ENCODE assay signal across 8 cellular contexts in the genomic region with DNA sequence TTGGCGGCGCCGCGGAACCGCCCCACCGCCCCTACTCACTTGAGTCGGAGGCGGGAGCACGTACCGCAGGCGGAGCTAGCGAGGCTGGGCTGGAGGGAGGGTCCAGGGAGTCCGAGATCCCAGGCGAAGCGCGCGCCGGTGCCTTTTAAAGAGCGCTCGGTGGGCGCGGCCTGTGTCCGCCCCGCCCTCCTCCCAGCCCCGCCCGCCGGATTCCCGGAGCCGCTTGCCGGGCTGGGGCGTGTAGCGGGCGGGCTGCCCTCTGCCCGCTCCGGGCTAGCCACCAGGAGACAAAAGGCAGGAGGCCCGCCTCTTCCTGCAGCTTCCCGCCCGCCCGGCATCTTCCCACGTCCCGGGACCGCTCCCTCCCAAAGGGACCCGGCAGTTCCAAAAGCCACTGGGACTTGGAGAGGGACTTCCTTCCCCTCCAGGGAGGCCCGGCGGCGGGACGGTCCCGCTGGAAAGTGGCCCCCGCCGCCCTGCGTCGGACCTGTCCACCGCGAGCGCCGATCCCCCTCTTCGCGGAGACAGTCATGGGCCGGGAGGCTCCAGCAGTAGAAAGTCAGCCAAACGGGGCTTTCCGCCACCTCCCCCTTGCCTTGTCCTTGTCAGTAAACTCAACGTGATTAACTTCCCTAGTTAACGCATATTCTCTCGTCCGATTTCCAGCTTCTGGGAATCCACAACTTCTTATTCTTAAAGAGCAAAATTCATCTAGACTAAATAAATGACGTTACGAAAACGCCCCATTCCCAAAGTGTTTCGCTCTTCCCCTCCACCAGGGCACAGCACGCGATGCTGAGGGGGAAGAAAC. TPM values are rescaled to one million over a fixed set of nuclear protein-coding genes. Genes with fewer than 3 reads are reported as not detected.
DNase-seq lines count a peak whose midpoint lies in the region; ATAC-seq, FAIRE-seq and TF ChIP-seq lines count a peak whose summit lies in the region.

A gene (minus strand): TSS at position 121 of the 811 bp plus-strand sequence. CDS start 12,759 bp downstream, outside the sequence.

- H3K36me3 ChIP-seq in RWPE2 (ENCODE audit: low read depth) (no peaks in the 10 kb centered on the region), neural progenitor cell (no peaks in the 10 kb centered on the region)

- H3K4me3 ChIP-seq in RWPE2 (ENCODE audit: severe bottlenecking) (peak within 1 kb of the TSS; percentile 76), neural progenitor cell (peak within 1 kb of the TSS; percentile 71)

- no peaks in the 10 kb centered on the region for H3K27me3 ChIP-seq in RWPE2 (ENCODE audit: insufficient read depth, poor library complexity, severe bottlenecking)
- no peaks in the 10 kb centered on the region for H3K27me3 ChIP-seq in neural progenitor cell

- peak; percentile 91 for DNase-seq in EH (ENCODE audit: low read depth)
- peak; percentile 53 to 61 for DNase-seq in Kasumi-1 (lab: John Stamatoyannopoulos, UW)
- DNase-seq in RWPE2 (ENCODE audit: low spot score), result peak; percentile 84
- DNase-seq in activated naive CD4-positive, alpha-beta T cell treated with Interleukin-2 at 50 U/mL for 16 hours, result peak; percentile 63
- DNase-seq in frontal cortex (ENCODE audit: low spot score in 2 of 2), result peak; percentile 87 to 93
- DNase-seq in neural progenitor cell (ENCODE audit: low spot score), result peak; percentile 98
- DNase-seq in substantia nigra (lab: John Stamatoyannopoulos, UW), result peak in 45 of 49 donors; percentile 15 to 95 (median 55)

- H3K9me3 Mint-ChIP-seq in neural progenitor cell, result peaks cover 3% of the 10 kb centered on the region

- H3F3A ChIP-seq in neural progenitor cell (ENCODE audit: low read depth), result peaks cover 14% of the 10 kb centered on the region

- ATAC-seq in GM21825 (IDR thresholded peaks at IDR 0.05; ENCODE audit: unreplicated experiment), result peak; percentile 90
- peak; percentile 83 for ATAC-seq in RWPE2 (ENCODE audit: low read depth)

- H3K27ac ChIP-seq in RWPE2 (ENCODE audit: poor library complexity, severe bottlenecking), result peak within 1 kb of the TSS; percentile 36
- peak within 1 kb of the TSS; percentile 92 for H3K27ac ChIP-seq in neural progenitor cell
- H3K27ac ChIP-seq in substantia nigra (ENCODE audit: low read depth, low read length, poor library complexity, severe bottlenecking), result peak within 1 kb of the TSS; percentile 15

- TF ChIP-seq CTCF in RWPE2 (IDR thresholded peaks at IDR 0.05; ENCODE audit: poor library complexity, severe bottlenecking) (no peak), neural progenitor cell (IDR thresholded peaks at IDR 0.05) (peak; percentile 41)

- H3K27me3 Mint-ChIP-seq in neural progenitor cell (ENCODE audit: insufficient read depth, low read depth), result peaks cover 9% of the 10 kb centered on the region

- H3K9me3 ChIP-seq in RWPE2 (ENCODE audit: severe bottlenecking) (no peaks in the 10 kb centered on the region), neural progenitor cell (ENCODE audit: low read depth) (no peaks in the 10 kb centered on the region)

- peaks cover 35% of the 10 kb centered on the region for H4K20me1 ChIP-seq in neural progenitor cell (ENCODE audit: low read depth)

- peaks cover 42% of the 10 kb centered on the region for H3K4me1 Mint-ChIP-seq in neural progenitor cell

- H3K4me2 ChIP-seq in neural progenitor cell, result peak within 1 kb of the TSS; percentile 97

- H3K79me2 ChIP-seq in neural progenitor cell (ENCODE audit: low read depth), result peaks cover 41% of the 10 kb centered on the region

- peaks cover 12% of the 10 kb centered on the region for H3K4me1 ChIP-seq in RWPE2 (ENCODE audit: insufficient read depth, poor library complexity, severe bottlenecking)
- H3K4me1 ChIP-seq in neural progenitor cell, result peaks cover 39% of the 10 kb centered on the region

- H3K4me3 Mint-ChIP-seq in neural progenitor cell, result peak within 1 kb of the TSS; percentile 98

- H2AFZ ChIP-seq in neural progenitor cell (replicated peaks), result peak within 1 kb of the TSS; percentile 58

- peak within 1 kb of the TSS; percentile 63 for H3K9ac ChIP-seq in neural progenitor cell

- H3K36me3 Mint-ChIP-seq in neural progenitor cell, result peaks cover 14% of the 10 kb centered on the region

- no peak for FAIRE-seq in frontal cortex (lab: Jason Lieb, UNC)

- H3K27ac Mint-ChIP-seq in neural progenitor cell, result peak within 1 kb of the TSS; percentile 99

RNA-seq across cellular contexts. Expression of the gene that starts here (rescaled TPM):
- total RNA-seq in frontal cortex, result 298 TPM
- total RNA-seq in neural progenitor cell (ENCODE audit: low replicate concordance), result 353 and 405 TPM in 2 replicates

Comparison
In these comparisons a context has a peak if more than half of its experiments do, and no peak if none do; other contexts are left out.
1. Peak in every context shown above with its lines: DNase-seq, ATAC-seq, H3K4me3 ChIP-seq and H3K27ac ChIP-seq.
2. H3K27ac ChIP-seq: peak in every context shown above with its lines; median percentile 92 in neural progenitor cell; 36 in RWPE2; 15 in substantia nigra.